ENCODE assay signal across 1 cellular context in the genomic region with DNA sequence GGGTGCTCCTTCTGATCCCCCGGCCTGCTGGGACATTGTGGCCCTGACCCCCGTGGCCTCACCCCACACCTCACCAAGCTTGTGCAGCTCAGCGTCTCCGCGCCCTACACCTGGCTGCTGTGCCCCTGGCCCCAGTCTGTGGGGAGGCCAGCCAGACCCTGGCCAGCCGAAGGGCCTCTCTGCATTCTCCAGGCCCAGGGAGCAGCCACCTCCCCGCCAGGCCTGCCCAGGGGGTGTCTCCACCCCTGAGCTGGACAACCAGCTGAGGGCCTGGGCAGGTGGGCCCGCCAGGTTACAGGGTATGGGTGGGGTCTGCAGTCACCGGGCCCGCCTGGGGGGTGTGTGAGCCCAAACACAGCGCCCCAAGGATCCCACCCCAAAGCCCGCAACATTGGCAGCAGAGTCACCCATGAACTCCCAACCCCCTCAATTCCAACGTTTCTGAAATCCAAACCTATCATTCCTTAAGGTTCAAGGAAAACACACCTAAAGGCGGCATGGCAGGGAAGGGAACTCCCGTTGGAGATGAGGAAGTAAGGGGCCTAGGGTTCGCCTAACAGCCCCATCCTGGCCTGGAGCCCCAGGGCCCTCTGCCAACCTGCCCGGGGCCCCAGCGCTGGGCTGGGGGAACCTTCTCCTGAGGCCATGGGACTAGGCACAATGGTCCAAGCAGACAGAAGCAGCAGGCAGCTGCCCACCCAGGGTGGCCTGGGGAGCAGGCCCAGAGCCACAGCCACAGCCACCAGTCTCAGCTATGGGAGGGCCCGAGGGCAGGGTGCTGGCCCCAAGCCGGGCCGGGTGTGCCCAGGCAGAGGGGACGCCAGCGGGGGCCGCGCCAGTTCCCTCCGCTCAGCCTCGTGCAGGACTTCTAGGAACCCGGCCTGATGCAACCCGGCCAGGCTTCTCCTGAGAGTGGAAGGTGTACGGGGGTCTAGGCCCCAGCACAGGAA.
TF ChIP-seq lines count a peak whose summit lies in the region.

No MANE protein-coding gene starts in this region.

TF ChIP-seq in IMR-90, 13 proteins besides CTCF, POLR2A, EP300 and RAD21:
- TF ChIP-seq BHLHE40 (IDR thresholded peaks at IDR 0.05; ENCODE audit: low read depth, low read length), result no peak
- no peak for TF ChIP-seq FOS (IDR thresholded peaks at IDR 0.05; ENCODE audit: low read depth, low read length)
- TF ChIP-seq CHD1 (IDR thresholded peaks at IDR 0.05; ENCODE audit: low read depth, low read length), result no peak
- no peak for TF ChIP-seq SMC3 (IDR thresholded peaks at IDR 0.05; ENCODE audit: low read depth, low read length)
- TF ChIP-seq MAFK (IDR thresholded peaks at IDR 0.05; ENCODE audit: low read depth, low read length), result no peak
- no peak for TF ChIP-seq RFX5 (IDR thresholded peaks at IDR 0.05; ENCODE audit: low read depth, low read length)
- TF ChIP-seq, protein P1, sequence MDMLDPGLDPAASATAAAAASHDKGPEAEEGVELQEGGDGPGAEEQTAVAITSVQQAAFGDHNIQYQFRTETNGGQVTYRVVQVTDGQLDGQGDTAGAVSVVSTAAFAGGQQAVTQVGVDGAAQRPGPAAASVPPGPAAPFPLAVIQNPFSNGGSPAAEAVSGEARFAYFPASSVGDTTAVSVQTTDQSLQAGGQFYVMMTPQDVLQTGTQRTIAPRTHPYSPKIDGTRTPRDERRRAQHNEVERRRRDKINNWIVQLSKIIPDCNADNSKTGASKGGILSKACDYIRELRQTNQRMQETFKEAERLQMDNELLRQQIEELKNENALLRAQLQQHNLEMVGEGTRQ (IDR thresholded peaks at IDR 0.05; ENCODE audit: low read depth, low read length), result no peak
- no peak for TF ChIP-seq MXI1 (IDR thresholded peaks at IDR 0.05; ENCODE audit: borderline replicate concordance, low read depth, low read length)
- TF ChIP-seq, protein P2, sequence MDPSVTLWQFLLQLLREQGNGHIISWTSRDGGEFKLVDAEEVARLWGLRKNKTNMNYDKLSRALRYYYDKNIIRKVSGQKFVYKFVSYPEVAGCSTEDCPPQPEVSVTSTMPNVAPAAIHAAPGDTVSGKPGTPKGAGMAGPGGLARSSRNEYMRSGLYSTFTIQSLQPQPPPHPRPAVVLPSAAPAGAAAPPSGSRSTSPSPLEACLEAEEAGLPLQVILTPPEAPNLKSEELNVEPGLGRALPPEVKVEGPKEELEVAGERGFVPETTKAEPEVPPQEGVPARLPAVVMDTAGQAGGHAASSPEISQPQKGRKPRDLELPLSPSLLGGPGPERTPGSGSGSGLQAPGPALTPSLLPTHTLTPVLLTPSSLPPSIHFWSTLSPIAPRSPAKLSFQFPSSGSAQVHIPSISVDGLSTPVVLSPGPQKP (IDR thresholded peaks at IDR 0.05; ENCODE audit: borderline replicate concordance, low read depth, low read length), result no peak
- no peak for TF ChIP-seq RCOR1 (IDR thresholded peaks at IDR 0.05; ENCODE audit: insufficient replicate concordance, low read length)
- TF ChIP-seq CEBPB (IDR thresholded peaks at IDR 0.05; ENCODE audit: low read depth, low read length), result no peak
- TF ChIP-seq NFE2L2 (IDR thresholded peaks at IDR 0.05; ENCODE audit: low read depth, low read length), result no peak
- no peak for TF ChIP-seq MAZ (IDR thresholded peaks at IDR 0.05; ENCODE audit: borderline replicate concordance, low read depth, low read length)
